Comparison of ENCODE assay signal across 1 cellular context in genomic region chr10:94038024-94038423, GRCh38.
TF ChIP-seq lines count a peak whose summit lies in the region.

No MANE protein-coding gene starts in this region.

TF ChIP-seq in Ishikawa, 13 proteins besides CTCF, POLR2A, EP300 and RAD21 (continued from another document):
- TF ChIP-seq REST (IDR thresholded peaks at IDR 0.05; ENCODE audit: low read depth) (no peak), EGR1 (IDR thresholded peaks at IDR 0.05) (no peak), YY1 (IDR thresholded peaks at IDR 0.05; ENCODE audit: low read depth) (no peak), TEAD4 (IDR thresholded peaks at IDR 0.05) (peak; percentile 80), TCF12 (IDR thresholded peaks at IDR 0.05; ENCODE audit: low read depth) (peak; percentile 77), ZBTB7A (IDR thresholded peaks at IDR 0.05; ENCODE audit: low read depth) (0 out of 2 replicates have a peak, but pooled peaks have one; percentile 56), USF1 (IDR thresholded peaks at IDR 0.05) (no peak)
